Comparison of ENCODE assay signal across 22 cellular contexts in genomic region chr3:134067311-134068161, GRCh38. TPM values are rescaled to one million over a fixed set of nuclear protein-coding genes. Genes with fewer than 3 reads are reported as not detected.
DNase-seq lines count a peak whose midpoint lies in the region; ATAC-seq, FAIRE-seq and TF ChIP-seq lines count a peak whose summit lies in the region.
"Had no signal": no experiment of that assay in that cellular context is flagged by ENCODE, and none has a peak within 500 bp of the region (broad histone marks: within the 10 kb centered on the region; RNA-seq: fewer than 3 reads in every experiment).

No MANE protein-coding gene starts in this region.

- H3K4me3 ChIP-seq in Panc1 (ENCODE audit: low read depth in 2 of 2, low read length in 2 of 2), result no peak overlapping the region
- no peak overlapping the region for H3K4me3 ChIP-seq in endodermal cell (ENCODE audit: low read length)
- H3K4me3 ChIP-seq in lower lobe of right lung, result no peak overlapping the region
- no peak overlapping the region for H3K4me3 ChIP-seq in suprapubic skin
- H3K4me3 ChIP-seq: ascending aorta, right lobe of liver had no signal

- H3K9me3 ChIP-seq in Panc1 (ENCODE audit: control insufficient read depth, insufficient read depth, low read depth, low read length), result no peaks in the 10 kb centered on the region
- H3K9me3 ChIP-seq in endodermal cell (ENCODE audit: control insufficient read depth, low read length), result no peaks in the 10 kb centered on the region
- no peaks in the 10 kb centered on the region for H3K9me3 ChIP-seq in lower lobe of right lung
- no peaks in the 10 kb centered on the region for H3K9me3 ChIP-seq in suprapubic skin
- H3K9me3 ChIP-seq: ascending aorta, right lobe of liver had no signal

- H3K27me3 ChIP-seq in Panc1 (ENCODE audit: control insufficient read depth, insufficient read depth, low read length) (no peaks in the 10 kb centered on the region; the same call in 1 of the 2 replicates), endodermal cell (ENCODE audit: control insufficient read depth, insufficient read depth, low read length, poor library complexity, severe bottlenecking) (no peaks in the 10 kb centered on the region), lower lobe of right lung (ENCODE audit: low read depth) (no peaks in the 10 kb centered on the region), suprapubic skin (no peaks in the 10 kb centered on the region)
- H3K27me3 ChIP-seq: ascending aorta, right lobe of liver had no signal

- intact Hi-C loops in Panc1 (cut with micrococcal nuclease; ENCODE audit: unreplicated experiment) (no loop called here), lower lobe of right lung (cut with DNase I) (no loop called here)

- BruUV-seq in Panc1 (replicated peaks; lab: Mats Ljungman, UMichigan), result no TSS peak

- H3K27me3 Mint-ChIP-seq in endodermal cell (ENCODE audit: insufficient read depth), result peaks cover 6% of the 10 kb centered on the region
- no peaks in the 10 kb centered on the region for H3K27me3 Mint-ChIP-seq in activated CD4-positive, alpha-beta memory T cell treated with anti-CD3 and anti-CD28 coated beads, Interleukin-2, amount 10 ng/mL, durations not matched to agents 7 days and 5 days
- H3K27me3 Mint-ChIP-seq: activated B cell treated with CpG ODN at 0.5 μM for 24 hours; CD4-positive, alpha-beta T cell had no signal

- H3K36me3 ChIP-seq in Panc1 (ENCODE audit: control insufficient read depth, insufficient read depth, low read length) (no peaks in the 10 kb centered on the region), endodermal cell (ENCODE audit: control insufficient read depth, insufficient read depth, low read length) (no peaks in the 10 kb centered on the region), lower lobe of right lung (no peaks in the 10 kb centered on the region), suprapubic skin (no peaks in the 10 kb centered on the region)
- H3K36me3 ChIP-seq: ascending aorta, right lobe of liver had no signal

- no peaks in the 10 kb centered on the region for H3K36me3 Mint-ChIP-seq in endodermal cell (ENCODE audit: low read depth)
- H3K36me3 Mint-ChIP-seq in activated CD4-positive, alpha-beta memory T cell treated with anti-CD3 and anti-CD28 coated beads, Interleukin-2, amount 10 ng/mL, durations not matched to agents 7 days and 5 days (ENCODE audit: low read depth), result no peaks in the 10 kb centered on the region
- H3K36me3 Mint-ChIP-seq: activated CD4-positive, alpha-beta memory T cell treated with anti-CD3 and anti-CD28 coated beads for 36 hours; activated naive CD4-positive, alpha-beta T cell treated with anti-CD3 and anti-CD28 coated beads, Interleukin-2, amount 10 ng/mL, durations not matched to agents 7 days and 5 days had no signal

- H3K9ac ChIP-seq in endodermal cell (ENCODE audit: extremely low read depth, low read length, poor library complexity, severe bottlenecking), result no peak overlapping the region

- POLR2A ChIA-PET in Panc1 (lab: Charles Lee), result no interaction called here
- POLR2A ChIA-PET in activated CD4-positive, alpha-beta memory T cell treated with anti-CD3 and anti-CD28 coated beads, Interleukin-2, amount 10 ng/mL, durations not matched to agents 7 days and 5 days (lab: Charles Lee), result no interaction called here

- in situ Hi-C loops in Panc1 (cut with HindIII; ENCODE audit: low pct_unique_long_range_greater_than_20kb, low sequenced_read_pairs), result no loop called here

- H3K27ac Mint-ChIP-seq in endodermal cell, result no peak overlapping the region
- H3K27ac Mint-ChIP-seq in activated CD4-positive, alpha-beta memory T cell treated with anti-CD3 and anti-CD28 coated beads, Interleukin-2, amount 10 ng/mL, durations not matched to agents 7 days and 5 days, result no peak overlapping the region
- H3K27ac Mint-ChIP-seq: activated B cell treated with CpG ODN at 0.5 μM for 24 hours; activated CD4-positive, alpha-beta memory T cell treated with anti-CD3 and anti-CD28 coated beads for 36 hours; activated naive CD4-positive, alpha-beta T cell treated with anti-CD3 and anti-CD28 coated beads, Interleukin-2, amount 10 ng/mL, durations not matched to agents 7 days and 5 days; CD4-positive, alpha-beta T cell; effector memory CD8-positive, alpha-beta T cell had no signal

- 88 to 93% methylated on average over 8 to 17 of the region's 17 CpGs for WGBS in endodermal cell (ENCODE audit: insufficient coverage in 1 of 2, insufficient read length in 1 of 2), 2 experiments
- WGBS in suprapubic skin, result 84% methylated on average over 10 of the region's 17 CpGs

- no peak for TF ChIP-seq POLR2A in suprapubic skin (IDR thresholded peaks at IDR 0.05)

- TF ChIP-seq CTCF in Panc1 (IDR thresholded peaks at IDR 0.05) (no peak), endodermal cell (conservative IDR thresholded peaks at IDR 0.05) (no peak), lower lobe of right lung (IDR thresholded peaks at IDR 0.05) (no peak), suprapubic skin (IDR thresholded peaks at IDR 0.05) (no peak)

- no peak for TF ChIP-seq EP300 in suprapubic skin (IDR thresholded peaks at IDR 0.05)

- FAIRE-seq in GM19239 (lab: Jason Lieb, UNC), result no peak
- FAIRE-seq: GM12892 had no signal

- no peaks in the 10 kb centered on the region for H3K4me1 ChIP-seq in Panc1 (ENCODE audit: control insufficient read depth, insufficient read depth, low read length)
- no peaks in the 10 kb centered on the region for H3K4me1 ChIP-seq in endodermal cell (ENCODE audit: control insufficient read depth, insufficient read depth, low read length)
- peaks cover 8% of the 10 kb centered on the region for H3K4me1 ChIP-seq in lower lobe of right lung
- H3K4me1 ChIP-seq in suprapubic skin, result no peaks in the 10 kb centered on the region
- H3K4me1 ChIP-seq: ascending aorta, right lobe of liver had no signal

- H3K4me3 Mint-ChIP-seq in endodermal cell, result no peak overlapping the region
- H3K4me3 Mint-ChIP-seq in activated CD4-positive, alpha-beta memory T cell treated with anti-CD3 and anti-CD28 coated beads, Interleukin-2, amount 10 ng/mL, durations not matched to agents 7 days and 5 days, result no peak overlapping the region
- H3K4me3 Mint-ChIP-seq: activated B cell treated with CpG ODN at 0.5 μM for 24 hours; activated CD4-positive, alpha-beta memory T cell treated with anti-CD3 and anti-CD28 coated beads for 36 hours; activated naive CD4-positive, alpha-beta T cell treated with anti-CD3 and anti-CD28 coated beads, Interleukin-2, amount 10 ng/mL, durations not matched to agents 7 days and 5 days; CD4-positive, alpha-beta T cell; effector memory CD8-positive, alpha-beta T cell had no signal

- DNase-seq in Panc1 (ENCODE audit: low read depth, low spot score) (no peak), endodermal cell (peak; percentile 41), lower lobe of right lung (no peak), suprapubic skin (ENCODE audit: low spot score in 2 of 2) (peak; percentile 33 to 73), SHP77 (lab: John Stamatoyannopoulos, UW) (no peak), GM19239 (ENCODE audit: insufficient read length, low spot score) (no peak)
- no peak for DNase-seq in activated CD4-positive, alpha-beta memory T cell treated with anti-CD3 and anti-CD28 coated beads, Interleukin-2, amount 10 ng/mL, durations not matched to agents 7 days and 5 days
- DNase-seq: activated B cell treated with CpG ODN at 0.5 μM for 24 hours; activated naive CD4-positive, alpha-beta T cell treated with anti-CD3 and anti-CD28 coated beads, Interleukin-2, amount 10 ng/mL, durations not matched to agents 7 days and 5 days; activated T-cell treated with anti-CD3 and anti-CD28 coated beads, Interleukin-2, amount 50 U/mL, for 48 hours; CD4-positive, alpha-beta T cell; DMS79; effector memory CD8-positive, alpha-beta T cell; HCEC 1CT; NCI-H1105; NCI-H2029 treated with DMSO at 0.1 percent for 48 hours; T-helper 9 cell had no signal

- 0 out of 2 replicates have a peak, but pooled peaks have one; percentile 27 for ATAC-seq in Panc1
- ATAC-seq in lower lobe of right lung, result peak in 1 of 2 donors; percentile 7
- ATAC-seq: effector memory CD8-positive, alpha-beta T cell had no signal

- peaks cover 1% of the 10 kb centered on the region for H3K9me3 Mint-ChIP-seq in endodermal cell
- H3K9me3 Mint-ChIP-seq in activated CD4-positive, alpha-beta memory T cell treated with anti-CD3 and anti-CD28 coated beads, Interleukin-2, amount 10 ng/mL, durations not matched to agents 7 days and 5 days, result no peaks in the 10 kb centered on the region
- H3K9me3 Mint-ChIP-seq: activated B cell treated with CpG ODN at 0.5 μM for 24 hours; activated CD4-positive, alpha-beta memory T cell treated with anti-CD3 and anti-CD28 coated beads for 36 hours; activated naive CD4-positive, alpha-beta T cell treated with anti-CD3 and anti-CD28 coated beads, Interleukin-2, amount 10 ng/mL, durations not matched to agents 7 days and 5 days; CD4-positive, alpha-beta T cell; effector memory CD8-positive, alpha-beta T cell had no signal

- H3K4me1 Mint-ChIP-seq in endodermal cell, result no peaks in the 10 kb centered on the region
- no peaks in the 10 kb centered on the region for H3K4me1 Mint-ChIP-seq in activated CD4-positive, alpha-beta memory T cell treated with anti-CD3 and anti-CD28 coated beads, Interleukin-2, amount 10 ng/mL, durations not matched to agents 7 days and 5 days
- H3K4me1 Mint-ChIP-seq: activated B cell treated with CpG ODN at 0.5 μM for 24 hours; activated naive CD4-positive, alpha-beta T cell treated with anti-CD3 and anti-CD28 coated beads, Interleukin-2, amount 10 ng/mL, durations not matched to agents 7 days and 5 days had no signal

- no peak overlapping the region for H3K27ac ChIP-seq in Panc1 (ENCODE audit: low read length)
- no peak overlapping the region for H3K27ac ChIP-seq in endodermal cell (ENCODE audit: low read depth, low read length)
- peak overlapping the region; percentile 64 for H3K27ac ChIP-seq in lower lobe of right lung
- H3K27ac ChIP-seq in suprapubic skin, result no peak overlapping the region
- H3K27ac ChIP-seq: right lobe of liver had no signal

- CTCF ChIA-PET in Panc1 (lab: Charles Lee), result no interaction called here
- CTCF ChIA-PET in activated CD4-positive, alpha-beta memory T cell treated with anti-CD3 and anti-CD28 coated beads, Interleukin-2, amount 10 ng/mL, durations not matched to agents 7 days and 5 days (lab: Charles Lee), result no interaction called here

RNA-seq across cellular contexts. Expression of gene SLCO2A1, which starts 37.8 kb away (rescaled TPM):
- total RNA-seq in Panc1 (2021; ENCODE audit: unreplicated experiment) (0.62 TPM), endodermal cell (100 to 1,000 TPM; 126 to 134 TPM), lower lobe of right lung (204 TPM), suprapubic skin (10 to 100 TPM; 25.0 to 38.7 (median 29.4) TPM)
- 3.8 TPM for polyA plus RNA-seq in Panc1 (2012; ENCODE audit: insufficient read length)
- polyA plus RNA-seq in endodermal cell (2013, experiment 1 of 2), result 10.6 TPM
- 12.8 TPM for polyA plus RNA-seq in endodermal cell (2013, experiment 2 of 2)
- not detected for total RNA-seq in activated CD4-positive, alpha-beta memory T cell treated with anti-CD3 and anti-CD28 coated beads, Interleukin-2, amount 10 ng/mL, durations not matched to agents 7 days and 5 days
- total RNA-seq: activated B cell treated with CpG ODN at 0.5 μM for 24 hours; activated CD4-positive, alpha-beta memory T cell treated with anti-CD3 and anti-CD28 coated beads for 36 hours; CD4-positive, alpha-beta T cell; NCI-H460 had no signal

Comparison
In these comparisons a context has a peak if more than half of its experiments do, and no peak if none do; other contexts are left out.
1. DNase-seq: peak in endodermal cell (single experiment) and suprapubic skin (2 of 2); none in Panc1 (single experiment), lower lobe of right lung (single experiment), SHP77 (0 of 2), activated CD4-positive, alpha-beta memory T cell treated with anti-CD3 and anti-CD28 coated beads, Interleukin-2, amount 10 ng/mL, durations not matched to agents 7 days and 5 days (single experiment) and GM19239 (single experiment).
2. RNA of gene SLCO2A1, which starts 37.8 kb away (total RNA-seq): 204 TPM in lower lobe of right lung (single experiment), 126 to 134 TPM in endodermal cell and 25.0 to 38.7 TPM in suprapubic skin; 0.62 TPM in Panc1 (single experiment) and not detected in activated CD4-positive, alpha-beta memory T cell treated with anti-CD3 and anti-CD28 coated beads, Interleukin-2, amount 10 ng/mL, durations not matched to agents 7 days and 5 days; every median in the first group is over 10 times any median in the second.